In the genomic region with DNA sequence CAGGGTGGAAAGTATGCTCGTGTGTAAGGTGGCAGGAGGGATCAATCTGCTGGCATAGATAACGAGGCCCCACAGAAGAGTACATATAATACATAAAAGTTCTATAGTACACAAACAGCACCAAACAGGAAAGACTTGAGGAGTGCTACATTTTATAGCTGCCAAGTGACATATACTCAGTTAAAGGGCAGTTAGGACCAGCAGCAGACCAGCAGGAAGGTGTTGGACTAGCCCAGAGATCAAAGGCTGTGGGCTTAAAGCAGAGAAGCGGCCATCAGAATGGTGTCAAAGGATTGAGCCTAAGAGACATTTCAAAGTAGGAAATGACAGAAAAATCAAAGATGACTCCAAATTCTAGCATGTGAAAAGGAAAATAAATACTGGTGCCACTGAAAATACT, we compare ENCODE assay signal across 24 cellular contexts. TPM values are rescaled to one million over a fixed set of nuclear protein-coding genes. Genes with fewer than 3 reads are reported as not detected.
A peak's percentile ranks its signal among the peaks of the same experiment; 100 is the strongest.
DNase-seq lines count a peak whose midpoint lies in the region; ATAC-seq, FAIRE-seq and TF ChIP-seq lines count a peak whose summit lies in the region.
"Had no signal": no experiment of that assay in that cellular context is flagged by ENCODE, and none has a peak within 500 bp of the region (broad histone marks: within the 10 kb centered on the region; RNA-seq: fewer than 3 reads in every experiment).

No MANE protein-coding gene starts in this region.

- no peak overlapping the region for H3K4me3 ChIP-seq in LNCaP clone FGC (ENCODE audit: low read depth, low read length)
- H3K4me3 ChIP-seq in pancreas = no peak overlapping the region
- H3K4me3 ChIP-seq: A549, K562, MG63, PC-9, SJCRH30 had no signal

- no peaks in the 10 kb centered on the region for H3K36me3 ChIP-seq in pancreas
- H3K36me3 ChIP-seq: MG63, SJCRH30 had no signal

- no peak for TF ChIP-seq CTCF in CD4-positive, alpha-beta T cell (IDR thresholded peaks at IDR 0.05)
- no peak for TF ChIP-seq CTCF in LNCaP clone FGC (IDR thresholded peaks at IDR 0.05; ENCODE audit: control insufficient read depth, extremely low read depth, insufficient read depth)
- TF ChIP-seq CTCF in glutamatergic neuron (IDR thresholded peaks at IDR 0.05; ENCODE audit: partially characterized antibody, unreplicated experiment) = no peak
- TF ChIP-seq CTCF in pancreas (IDR thresholded peaks at IDR 0.05) = no peak

- H3K9me3 Mint-ChIP-seq in CD4-positive, alpha-beta T cell = no peaks in the 10 kb centered on the region
- H3K9me3 Mint-ChIP-seq in glutamatergic neuron (ENCODE audit: unreplicated experiment) = peaks cover 4% of the 10 kb centered on the region
- no peaks in the 10 kb centered on the region for H3K9me3 Mint-ChIP-seq in stimulated activated effector memory CD8-positive, alpha-beta T cell treated with anti-CD3 and anti-CD28 coated beads, Interleukin-12 subunit alpha, Interleukin-12 subunit beta, amount 100 ng/mL, for 72 hours

- intact Hi-C loops in CD4-positive, alpha-beta T cell (cut with DNase I, micrococcal nuclease) = no loop called here
- intact Hi-C loops in pancreas (cut with DNase I) = no loop called here

- POLR2A ChIA-PET in CD4-positive, alpha-beta T cell (lab: Charles Lee) = interaction anchor here (0.8 kb wide), 1 partner anchor 12 kb away, joined by 3 read pairs; no protein-coding TSS in a partner anchor

- no peaks in the 10 kb centered on the region for H3K9me3 ChIP-seq in CD4-positive, alpha-beta T cell (ENCODE audit: control insufficient read depth, low read length)
- H3K9me3 ChIP-seq in pancreas = no peaks in the 10 kb centered on the region
- H3K9me3 ChIP-seq: A549, MG63, SJCRH30 had no signal

- no peak overlapping the region for H3K4me3 Mint-ChIP-seq in CD4-positive, alpha-beta T cell
- H3K4me3 Mint-ChIP-seq in glutamatergic neuron (ENCODE audit: unreplicated experiment) = no peak overlapping the region
- no peak overlapping the region for H3K4me3 Mint-ChIP-seq in stimulated activated effector memory CD8-positive, alpha-beta T cell treated with anti-CD3 and anti-CD28 coated beads, Interleukin-12 subunit alpha, Interleukin-12 subunit beta, amount 100 ng/mL, for 72 hours

- no peak for FAIRE-seq in pancreas (lab: Jason Lieb, UNC)
- FAIRE-seq: A549, GM19239, HepG2, K562 had no signal

- CTCF ChIA-PET in CD4-positive, alpha-beta T cell (lab: Charles Lee) = no interaction called here

- WGBS in pancreas, 2 donors = 58 to 69% methylated on average over 3 of the region's 3 CpGs

- H3K27ac Mint-ChIP-seq in CD4-positive, alpha-beta T cell = peak overlapping the region; percentile 18
- peak overlapping the region; percentile 85 for H3K27ac Mint-ChIP-seq in glutamatergic neuron (ENCODE audit: unreplicated experiment)
- peak overlapping the region; percentile 13 for H3K27ac Mint-ChIP-seq in stimulated activated effector memory CD8-positive, alpha-beta T cell treated with anti-CD3 and anti-CD28 coated beads, Interleukin-12 subunit alpha, Interleukin-12 subunit beta, amount 100 ng/mL, for 72 hours

- H3K27ac ChIP-seq in CD4-positive, alpha-beta T cell (ENCODE audit: low read depth, low read length) = no peak overlapping the region
- H3K27ac ChIP-seq in pancreas = no peak overlapping the region
- H3K27ac ChIP-seq: A549, PC-9, SJCRH30 had no signal

- H3K27me3 Mint-ChIP-seq in CD4-positive, alpha-beta T cell = no peaks in the 10 kb centered on the region
- peaks cover 3% of the 10 kb centered on the region for H3K27me3 Mint-ChIP-seq in glutamatergic neuron (ENCODE audit: unreplicated experiment)

- DNase-seq in CD4-positive, alpha-beta T cell = no peak
- DNase-seq in LNCaP clone FGC (ENCODE audit: low read depth) (peak; percentile 27), glutamatergic neuron (no peak), pancreas (no peak), foreskin melanocyte (no peak)
- no peak for DNase-seq in stimulated activated effector memory CD8-positive, alpha-beta T cell treated with anti-CD3 and anti-CD28 coated beads, Interleukin-12 subunit alpha, Interleukin-12 subunit beta, amount 100 ng/mL, for 72 hours (ENCODE audit: low spot score in 2 of 2)
- DNase-seq: AML-193, C1 segment of cervical spinal cord, Kasumi-1, MG63, NCI-H1105 treated with DMSO at 0.1 percent for 48 hours, NCI-H2029, NCI-H446, NCI-H524 treated with DMSO at 0.1 percent for 48 hours, NCI-H774, PC-9, SJCRH30 had no signal

- peaks cover 31% of the 10 kb centered on the region for H3K36me3 Mint-ChIP-seq in CD4-positive, alpha-beta T cell (ENCODE audit: low read depth)
- H3K36me3 Mint-ChIP-seq in glutamatergic neuron (ENCODE audit: unreplicated experiment) = no peaks in the 10 kb centered on the region
- H3K36me3 Mint-ChIP-seq in stimulated activated effector memory CD8-positive, alpha-beta T cell treated with anti-CD3 and anti-CD28 coated beads, Interleukin-12 subunit alpha, Interleukin-12 subunit beta, amount 100 ng/mL, for 72 hours = peaks cover 4% of the 10 kb centered on the region

- H3K4me1 ChIP-seq in pancreas = peaks cover 0 to 5% (median 4%) of the 10 kb centered on the region in 3 donors
- H3K4me1 ChIP-seq: SJCRH30 had no signal

- no peak for ATAC-seq in CD4-positive, alpha-beta T cell (ENCODE audit: poor library complexity)
- ATAC-seq in stimulated activated effector memory CD8-positive, alpha-beta T cell treated with anti-CD3 and anti-CD28 coated beads, Interleukin-12 subunit alpha, Interleukin-12 subunit beta, amount 100 ng/mL, for 72 hours = no peak
- ATAC-seq in HG02623 (IDR thresholded peaks at IDR 0.05; ENCODE audit: unreplicated experiment) = no peak
- no peak for ATAC-seq in pancreas
- ATAC-seq: A549, HepG2, K562, Right ventricle myocardium inferior, SK-N-SH treated with all-trans-retinoic acid at 6 μM for 48 hours had no signal

- peaks cover 50% of the 10 kb centered on the region for H3K4me1 Mint-ChIP-seq in CD4-positive, alpha-beta T cell (ENCODE audit: low read depth)
- peaks cover 15% of the 10 kb centered on the region for H3K4me1 Mint-ChIP-seq in glutamatergic neuron (ENCODE audit: low read depth, unreplicated experiment)
- peaks cover 7% of the 10 kb centered on the region for H3K4me1 Mint-ChIP-seq in stimulated activated effector memory CD8-positive, alpha-beta T cell treated with anti-CD3 and anti-CD28 coated beads, Interleukin-12 subunit alpha, Interleukin-12 subunit beta, amount 100 ng/mL, for 72 hours

- H3K27me3 ChIP-seq in CD4-positive, alpha-beta T cell (ENCODE audit: control insufficient read depth, insufficient read depth, low read length) = no peaks in the 10 kb centered on the region
- H3K27me3 ChIP-seq in pancreas = no peaks in the 10 kb centered on the region
- H3K27me3 ChIP-seq: MG63, SJCRH30 had no signal

RNA-seq across cellular contexts. Expression of a gene that starts 34.5 kb away (rescaled TPM):
- total RNA-seq in CD4-positive, alpha-beta T cell = 10 to 100 TPM; 54.3 to 55.9 TPM
- total RNA-seq in glutamatergic neuron (ENCODE audit: unreplicated experiment) = 6.5 TPM
- total RNA-seq in pancreas = 10 to 100 TPM; 10.8 to 15.8 (median 13.5) TPM
- polyA plus RNA-seq in pancreas = 1 to 10 TPM; 4.9 to 6.3 TPM

Comparison
In these comparisons a context has a peak if more than half of its experiments do, and no peak if none do; other contexts are left out.
1. H3K27ac Mint-ChIP-seq: peak in every context shown above with its lines; median percentile 85 in glutamatergic neuron; 18 in CD4-positive, alpha-beta T cell; 13 in stimulated activated effector memory CD8-positive, alpha-beta T cell treated with anti-CD3 and anti-CD28 coated beads, Interleukin-12 subunit alpha, Interleukin-12 subunit beta, amount 100 ng/mL, for 72 hours.